ENCODE assay signal across 36 cellular contexts in genomic region chr5:71948206-71948605, GRCh38.
"Had no signal": no experiment of that assay in that cellular context is flagged by ENCODE, and none has a peak within 500 bp of the region (broad histone marks: within the 10 kb centered on the region; RNA-seq: fewer than 3 reads in every experiment).

No MANE protein-coding gene starts in this region.

- H3K4me3 Mint-ChIP-seq: activated CD4-positive, alpha-beta memory T cell treated with anti-CD3 and anti-CD28 coated beads, Interleukin-2, amount 10 ng/mL, durations not matched to agents 7 days and 5 days; activated CD8-positive, alpha-beta memory T cell treated with anti-CD3 and anti-CD28 coated beads, Interleukin-2, amount 10 ng/mL, durations not matched to agents 7 days and 5 days; activated naive CD4-positive, alpha-beta T cell treated with anti-CD3 and anti-CD28 coated beads, Interleukin-2, amount 50 U/mL, for 24 hours; activated naive CD8-positive, alpha-beta T cell treated with anti-CD3 and anti-CD28 coated beads, Interleukin-2, amount 10 ng/mL, durations not matched to agents 7 days and 5 days; activated T-cell treated with anti-CD3 and anti-CD28 coated beads, Interleukin-2, amount 50 U/mL, for 72 hours had no signal

- H3K4me3 ChIP-seq: ascending aorta, MG63, Peyer's patch, SJSA1 had no signal

- H3K36me3 Mint-ChIP-seq: activated CD8-positive, alpha-beta memory T cell treated with anti-CD3 and anti-CD28 coated beads, Interleukin-2, amount 10 ng/mL, durations not matched to agents 7 days and 5 days; activated naive CD4-positive, alpha-beta T cell treated with anti-CD3 and anti-CD28 coated beads, Interleukin-2, amount 50 U/mL, for 24 hours; activated naive CD8-positive, alpha-beta T cell treated with anti-CD3 and anti-CD28 coated beads, Interleukin-2, amount 10 ng/mL, durations not matched to agents 7 days and 5 days had no signal

- H3K27me3 Mint-ChIP-seq: activated naive CD8-positive, alpha-beta T cell treated with anti-CD3 and anti-CD28 coated beads, Interleukin-2, amount 10 ng/mL, durations not matched to agents 7 days and 5 days had no signal

- DNase-seq: activated CD4-positive, alpha-beta memory T cell treated with anti-CD3 and anti-CD28 coated beads, Interleukin-2, amount 10 ng/mL, durations not matched to agents 7 days and 5 days; activated CD4-positive, CD25-positive, alpha-beta regulatory T cell; activated CD8-positive, alpha-beta memory T cell treated with anti-CD3 and anti-CD28 coated beads for 24 hours; activated CD8-positive, alpha-beta memory T cell treated with anti-CD3 and anti-CD28 coated beads, Interleukin-2, amount 10 ng/mL, durations not matched to agents 7 days and 5 days; activated CD8-positive, alpha-beta memory T cell treated with anti-CD3 and anti-CD28 coated beads, Interleukin-2, amount 50 U/mL, for 48 hours; activated gamma-delta T cell; activated naive CD4-positive, alpha-beta T cell treated with Interleukin-2 at 50 U/mL for 16 hours; activated naive CD8-positive, alpha-beta T cell treated with anti-CD3 and anti-CD28 coated beads, Interleukin-2, amount 10 ng/mL, durations not matched to agents 7 days and 5 days; activated T-cell treated with anti-CD3 and anti-CD28 coated beads, Interleukin-2, amount 50 U/mL, for 72 hours; amygdala; cerebellar nuclear complex; Kasumi-1; KG1; MG63; NCI-H1048; NCI-H1105 treated with DMSO at 0.1 percent for 48 hours; NCI-H1436; NCI-H1694; NCI-H1930; NCI-H510A; NCI-H526; NCI-H748 treated with DMSO at 0.1 percent for 48 hours; NK-92 treated with Interleukin-12 subunit alpha and Interleukin-12 subunit beta, amount 100 ng/mL, for 24 hours; PC-3; Peyer's patch; RPMI8226; SHP77 treated with DMSO at 0.1 percent for 48 hours; SW 1271; T-helper 1 cell; T-helper 2 cell; T-helper 9 cell; WERI-Rb-1 had no signal

- ATAC-seq: activated CD8-positive, alpha-beta memory T cell treated with anti-CD3 and anti-CD28 coated beads, Interleukin-2, amount 10 ng/mL, durations not matched to agents 7 days and 5 days; PC-3 had no signal

- H3K4me1 Mint-ChIP-seq: activated CD4-positive, alpha-beta memory T cell treated with anti-CD3 and anti-CD28 coated beads, Interleukin-2, amount 10 ng/mL, durations not matched to agents 7 days and 5 days; activated CD8-positive, alpha-beta memory T cell treated with anti-CD3 and anti-CD28 coated beads, Interleukin-2, amount 10 ng/mL, durations not matched to agents 7 days and 5 days; activated naive CD4-positive, alpha-beta T cell treated with anti-CD3 and anti-CD28 coated beads, Interleukin-2, amount 50 U/mL, for 24 hours; activated naive CD8-positive, alpha-beta T cell treated with anti-CD3 and anti-CD28 coated beads, Interleukin-2, amount 10 ng/mL, durations not matched to agents 7 days and 5 days had no signal

- H3K9me3 Mint-ChIP-seq: activated CD4-positive, alpha-beta memory T cell treated with anti-CD3 and anti-CD28 coated beads, Interleukin-2, amount 10 ng/mL, durations not matched to agents 7 days and 5 days; activated naive CD4-positive, alpha-beta T cell treated with anti-CD3 and anti-CD28 coated beads, Interleukin-2, amount 50 U/mL, for 24 hours had no signal

- H3K27ac Mint-ChIP-seq: activated CD4-positive, alpha-beta memory T cell treated with anti-CD3 and anti-CD28 coated beads, Interleukin-2, amount 10 ng/mL, durations not matched to agents 7 days and 5 days; activated CD8-positive, alpha-beta memory T cell treated with anti-CD3 and anti-CD28 coated beads, Interleukin-2, amount 10 ng/mL, durations not matched to agents 7 days and 5 days; activated naive CD4-positive, alpha-beta T cell treated with anti-CD3 and anti-CD28 coated beads, Interleukin-2, amount 50 U/mL, for 24 hours; activated naive CD8-positive, alpha-beta T cell treated with anti-CD3 and anti-CD28 coated beads, Interleukin-2, amount 10 ng/mL, durations not matched to agents 7 days and 5 days; activated T-cell treated with anti-CD3 and anti-CD28 coated beads, Interleukin-2, amount 50 U/mL, for 72 hours; activated T-helper 2 cell treated with anti-CD3 and anti-CD28 coated beads, Interferon-gamma antibody, Interleukin-2, Interleukin-4, amounts not matched to agents 10 μg/mL and 5 μg/mL and 100 μg/mL, durations not matched to agents 14 hours and 24 hours and 36 hours had no signal
